ENCODE assay signal across 22 cellular contexts in genomic region chr7:14184292-14184864, GRCh38.
DNase-seq lines count a peak whose midpoint lies in the region; ATAC-seq, FAIRE-seq and TF ChIP-seq lines count a peak whose summit lies in the region.
"Had no signal": no experiment of that assay in that cellular context is flagged by ENCODE, and none has a peak within 500 bp of the region (broad histone marks: within the 10 kb centered on the region; RNA-seq: fewer than 3 reads in every experiment).

No MANE protein-coding gene starts in this region.

- intact Hi-C loops in PC-3 (cut with micrococcal nuclease) (no loop called here), K562 (cut with micrococcal nuclease) (no loop called here)

- H3K4me1 Mint-ChIP-seq in GM23338, result no peaks in the 10 kb centered on the region
- no peaks in the 10 kb centered on the region for H3K4me1 Mint-ChIP-seq in T-helper 2 cell treated with Interferon-gamma antibody and Interleukin-4, amounts not matched to agents 5 μg/mL and 100 μg/mL, for 36 hours (ENCODE audit: low read depth)
- H3K4me1 Mint-ChIP-seq: B cell, CD14-positive monocyte had no signal

- ATAC-seq in GM23338 (no peak), PC-3 (no peak; the same call in 1 of the 2 replicates), K562 (no peak), foreskin keratinocyte (no peak), HG03175 (IDR thresholded peaks at IDR 0.05; ENCODE audit: unreplicated experiment) (no peak), GM19455 (IDR thresholded peaks at IDR 0.05; ENCODE audit: unreplicated experiment) (no peak)
- ATAC-seq: A549 had no signal

- no peaks in the 10 kb centered on the region for H3K4me1 ChIP-seq in GM23338 (ENCODE audit: insufficient read depth)
- no peaks in the 10 kb centered on the region for H3K4me1 ChIP-seq in PC-3 (ENCODE audit: insufficient read depth, low read length)
- no peaks in the 10 kb centered on the region for H3K4me1 ChIP-seq in K562 (replicated peaks in 1 of 2; ENCODE audit: control insufficient read depth in 2 of 2, insufficient read depth in 2 of 2, low read length in 2 of 2)
- H3K4me1 ChIP-seq in foreskin keratinocyte, result no peaks in the 10 kb centered on the region
- H3K4me1 ChIP-seq: A549 had no signal

- H3K9me2 ChIP-seq in GM23338 (ENCODE audit: insufficient read depth) (no peaks in the 10 kb centered on the region; the same call in 1 of the 2 replicates), PC-3 (replicated peaks; ENCODE audit: low read length) (no peaks in the 10 kb centered on the region)
- H3K9me2 ChIP-seq: SK-N-SH had no signal

- in situ Hi-C loops in K562 (cut with MboI), result no loop called here

- H3K36me3 ChIP-seq in GM23338 (ENCODE audit: insufficient read depth) (no peaks in the 10 kb centered on the region), PC-3 (ENCODE audit: low read depth, low read length) (no peaks in the 10 kb centered on the region), K562 (ENCODE audit: control insufficient read depth, insufficient read depth, low read length) (no peaks in the 10 kb centered on the region)

- POLR2A ChIA-PET in PC-3 (lab: Charles Lee; ENCODE audit: unreplicated experiment) (no interaction called here), K562 (lab: Yijun Ruan, JAX) (no interaction called here)

- no peak overlapping the region for H3K4me2 ChIP-seq in GM23338
- no peak overlapping the region for H3K4me2 ChIP-seq in PC-3 (ENCODE audit: low read length)
- no peak overlapping the region for H3K4me2 ChIP-seq in K562 (ENCODE audit: insufficient read depth, low read length)
- H3K4me2 ChIP-seq: A549, SK-N-SH had no signal

- no peak for TF ChIP-seq EP300 in K562 (IDR thresholded peaks at IDR 0.05; ENCODE audit: low read length)

- H3K36me3 Mint-ChIP-seq in GM23338 (ENCODE audit: low read depth), result peaks cover 9% of the 10 kb centered on the region; the same call in 1 of the 3 replicates
- H3K36me3 Mint-ChIP-seq in T-helper 2 cell treated with Interferon-gamma antibody and Interleukin-4, amounts not matched to agents 5 μg/mL and 100 μg/mL, for 36 hours (ENCODE audit: low read depth), result no peaks in the 10 kb centered on the region
- H3K36me3 Mint-ChIP-seq: CD14-positive monocyte had no signal

- no peaks in the 10 kb centered on the region for H4K20me1 ChIP-seq in GM23338 (replicated peaks; ENCODE audit: insufficient read depth)
- H4K20me1 ChIP-seq in PC-3 (ENCODE audit: low read length), result no peaks in the 10 kb centered on the region
- no peaks in the 10 kb centered on the region for H4K20me1 ChIP-seq in K562 (replicated peaks; ENCODE audit: control insufficient read depth, insufficient read depth, low read length)

- no peak overlapping the region for H3K4me3 Mint-ChIP-seq in GM23338
- H3K4me3 Mint-ChIP-seq in T-helper 2 cell treated with Interferon-gamma antibody and Interleukin-4, amounts not matched to agents 5 μg/mL and 100 μg/mL, for 36 hours, result no peak overlapping the region
- H3K4me3 Mint-ChIP-seq: B cell, CD14-positive monocyte had no signal

- H2AFZ ChIP-seq in GM23338 (0 out of 2 replicates have a peak overlapping the region, but pooled peaks have one; percentile 15), PC-3 (ENCODE audit: low read length) (0 out of 2 replicates have a peak overlapping the region, but pooled peaks have one; percentile 48), K562 (ENCODE audit: low read depth, low read length) (no peak overlapping the region)

- WGBS in K562 (ENCODE audit: insufficient coverage, low coverage, missing lambda C conversion rate), result 1% methylated on average over 9 of the region's 10 CpGs

- CTCF ChIA-PET in PC-3 (lab: Charles Lee) (no interaction called here), K562 (lab: Yijun Ruan, JAX; ENCODE audit: low intra/inter-chr PET ratio) (no interaction called here)

- H3K27ac Mint-ChIP-seq in GM23338, result peak overlapping the region; percentile 89
- H3K27ac Mint-ChIP-seq in T-helper 2 cell treated with Interferon-gamma antibody and Interleukin-4, amounts not matched to agents 5 μg/mL and 100 μg/mL, for 36 hours, result no peak overlapping the region
- H3K27ac Mint-ChIP-seq: B cell had no signal

- no peaks in the 10 kb centered on the region for H3K9me3 ChIP-seq in PC-3 (ENCODE audit: low read length)
- H3K9me3 ChIP-seq in K562 (replicated peaks; ENCODE audit: control insufficient read depth, insufficient read depth, low read depth, low read length), result no peaks in the 10 kb centered on the region
- H3K9me3 ChIP-seq: A549 had no signal

- H3K79me2 ChIP-seq in GM23338 (replicated peaks; ENCODE audit: insufficient read depth) (no peaks in the 10 kb centered on the region), PC-3 (ENCODE audit: low read length) (no peaks in the 10 kb centered on the region), K562 (ENCODE audit: control insufficient read depth, insufficient read depth, low read length) (no peaks in the 10 kb centered on the region)

- H3K27ac ChIP-seq in GM23338 (ENCODE audit: low read depth) (no peak overlapping the region), PC-3 (ENCODE audit: low read length) (no peak overlapping the region), K562 (ENCODE audit: extremely low read depth, low read depth, low read length) (no peak overlapping the region), foreskin keratinocyte (no peak overlapping the region)
- H3K27ac ChIP-seq: A549 had no signal

- DNase-seq in GM23338 (ENCODE audit: low spot score), result no peak
- peak; percentile 8 for DNase-seq in PC-3
- peak in 1 of 4 experiments; percentile 1 for DNase-seq in K562 (ENCODE audit: extremely low read depth in 1 of 4, low spot score in 3 of 4)
- no peak for DNase-seq in foreskin keratinocyte
- DNase-seq in T-helper 2 cell treated with Interferon-gamma antibody and Interleukin-4, amounts not matched to agents 5 μg/mL and 100 μg/mL, for 36 hours (ENCODE audit: low spot score), result no peak
- DNase-seq in GM19238 (ENCODE audit: insufficient read length, low spot score), result no peak
- DNase-seq: DMS79 treated with DMSO at 0.1 percent for 48 hours, KG1, NCI-H1092 treated with DMSO at 0.1 percent for 48 hours, NCI-H1436 treated with DMSO at 0.1 percent for 48 hours, NCI-H2029 treated with DMSO at 0.1 percent for 48 hours, NCI-H345, NCI-H524 treated with DMSO at 0.1 percent for 48 hours, SIG-M5, SK-N-SH had no signal

- H3K9ac ChIP-seq in PC-3 (ENCODE audit: low read length), result no peak overlapping the region
- H3K9ac ChIP-seq in K562 (ENCODE audit: insufficient read depth in 1 of 2, low read depth in 2 of 2, low read length in 2 of 2), result no peak overlapping the region
- H3K9ac ChIP-seq: SK-N-SH had no signal

- no peaks in the 10 kb centered on the region for H3K9me1 ChIP-seq in K562 (ENCODE audit: control insufficient read depth, insufficient read depth, low read length)

- FAIRE-seq in K562 (lab: Jason Lieb, UNC), result no peak
- FAIRE-seq: A549, D721Med, GM12891 had no signal

- TF ChIP-seq POLR2A in K562 (conservative IDR thresholded peaks at IDR 0.05), result no peak

- no peaks in the 10 kb centered on the region for H3K27me3 ChIP-seq in GM23338 (ENCODE audit: insufficient read depth)
- H3K27me3 ChIP-seq in PC-3 (ENCODE audit: low read length), result no peaks in the 10 kb centered on the region
- H3K27me3 ChIP-seq in K562 (ENCODE audit: control insufficient read depth in 2 of 2, insufficient read depth in 2 of 2, low read length in 2 of 2), result no peaks in the 10 kb centered on the region
- no peaks in the 10 kb centered on the region for H3K27me3 ChIP-seq in foreskin keratinocyte

- no peak for TF ChIP-seq RAD21 in K562 (CRISPR knock-in tag; conservative IDR thresholded peaks at IDR 0.05 in 1 of 2, IDR thresholded peaks at IDR 0.05 in 1 of 2)

- H3K4me3 ChIP-seq in GM23338 (no peak overlapping the region), PC-3 (ENCODE audit: low read length) (no peak overlapping the region), K562 (no peak overlapping the region)
- H3K4me3 ChIP-seq: A549 had no signal

- BruUV-seq in PC-3 (replicated peaks; lab: Mats Ljungman, UMichigan) (no TSS peak), K562 (replicated peaks; lab: Mats Ljungman, UMichigan) (no TSS peak)

- TF ChIP-seq CTCF in GM23338 (conservative IDR thresholded peaks at IDR 0.05; ENCODE audit: low read depth in 2 of 2) (no peak), PC-3 (conservative IDR thresholded peaks at IDR 0.05; ENCODE audit: low read depth, low read length) (no peak), K562 (IDR thresholded peaks at IDR 0.05 in 2 of 3, conservative IDR thresholded peaks at IDR 0.05 in 1 of 3; ENCODE audit: insufficient read depth in 2 of 3, low read depth in 1 of 3, low read length in 3 of 3) (no peak), foreskin keratinocyte (conservative IDR thresholded peaks at IDR 0.05) (peak; percentile 6)

- no peaks in the 10 kb centered on the region for H3K27me3 Mint-ChIP-seq in GM23338 (ENCODE audit: insufficient read depth, low read depth, poor library complexity)
- no peaks in the 10 kb centered on the region for H3K27me3 Mint-ChIP-seq in T-helper 2 cell treated with Interferon-gamma antibody and Interleukin-4, amounts not matched to agents 5 μg/mL and 100 μg/mL, for 36 hours (ENCODE audit: low read depth)
- H3K27me3 Mint-ChIP-seq: B cell had no signal

- H3F3A ChIP-seq in GM23338 (replicated peaks; ENCODE audit: low read depth), result no peaks in the 10 kb centered on the region
- H3F3A ChIP-seq in PC-3 (ENCODE audit: low read length, unreplicated experiment), result no peaks in the 10 kb centered on the region

- H3K9me3 Mint-ChIP-seq in GM23338, result peaks cover 5% of the 10 kb centered on the region
- H3K9me3 Mint-ChIP-seq in T-helper 2 cell treated with Interferon-gamma antibody and Interleukin-4, amounts not matched to agents 5 μg/mL and 100 μg/mL, for 36 hours, result peaks cover 40% of the 10 kb centered on the region

TF ChIP-seq in GM23338, 12 proteins besides CTCF, POLR2A, EP300 and RAD21 (continues in another document):
- TF ChIP-seq POLR2AphosphoS5 (IDR thresholded peaks at IDR 0.05; ENCODE audit: low read depth) (no peak), CREB1 (CRISPR knock-in tag; IDR thresholded peaks at IDR 0.05; ENCODE audit: low read depth) (no peak), JUNB (IDR thresholded peaks at IDR 0.05; ENCODE audit: unreplicated experiment) (no peak)

TF ChIP-seq in K562, 482 proteins besides CTCF, POLR2A, EP300 and RAD21 (continues in another document):
- TF ChIP-seq MAFG (tag; conservative IDR thresholded peaks at IDR 0.05) (peak; percentile 43; the same call in 1 of the 2 replicates), EGR1 (conservative IDR thresholded peaks at IDR 0.05) (no peak)
